ENCODE assay signal across 30 cellular contexts in the genomic region with DNA sequence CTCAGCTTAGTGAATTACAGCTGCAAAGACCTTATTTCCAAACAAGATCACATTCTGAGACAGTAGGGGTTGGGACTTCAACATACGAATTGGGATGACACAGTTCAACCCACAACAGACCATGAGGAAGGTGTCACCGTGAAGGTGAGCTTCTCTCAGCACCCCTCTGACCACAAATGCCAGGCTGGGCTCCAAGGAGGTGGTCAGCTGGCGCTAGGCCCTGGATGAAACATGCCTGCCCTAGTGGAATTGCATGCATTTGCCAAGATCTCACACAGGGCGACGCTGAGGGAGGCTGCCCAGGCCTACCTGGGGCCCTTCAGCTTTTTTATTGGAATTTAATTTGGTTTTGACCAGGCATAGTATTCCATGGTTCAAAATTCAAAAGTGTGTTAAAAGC. TPM values are rescaled to one million over a fixed set of nuclear protein-coding genes. Genes with fewer than 3 reads are reported as not detected.
"Had no signal": no experiment of that assay in that cellular context is flagged by ENCODE, and none has a peak within 500 bp of the region (broad histone marks: within the 10 kb centered on the region; RNA-seq: fewer than 3 reads in every experiment).

No MANE protein-coding gene starts in this region.

- H3K27me3 ChIP-seq: dorsolateral prefrontal cortex, right atrium auricular region, testis had no signal

- H2AFZ ChIP-seq: parathyroid adenoma had no signal

- H3K9ac ChIP-seq: parathyroid adenoma had no signal

- ATAC-seq: gastrocnemius medialis; left lobe of liver; mucosa of descending colon; natural killer cell treated with Interleukin-12 subunit alpha and Interleukin-12 subunit beta and Interleukin-15 and Interleukin-18, amount 100 ng/mL, for 72 hours; sciatic nerve; stimulated activated memory B cell treated with anti-CD40 and anti-IgM and Interleukin-4, amounts not matched to agents 10 μg/mL and 1 μg/mL and 100 μg/mL, for 72 hours; stimulated activated naive CD8-positive, alpha-beta T cell treated with anti-CD3 and anti-CD28 coated beads, Interleukin-15, Interleukin-2, amounts not matched to agents 100 U/mL and 50 U/mL, for 24 hours had no signal

- H3K4me1 ChIP-seq: prostate gland, testis had no signal

- DNase-seq: dorsolateral prefrontal cortex; effector CD4-positive, alpha-beta T cell; foreskin fibroblast; gastrocnemius medialis; mesenchymal stem cell; mucosa of descending colon; naive B cell; stimulated activated CD4-positive, alpha-beta T cell treated with anti-CD3 and anti-CD28 coated beads, Interleukin-4, amount 100 ng/mL, for 4 hours; stimulated activated naive CD8-positive, alpha-beta T cell treated with anti-CD3 and anti-CD28 coated beads, Interleukin-15, Interleukin-2, amounts not matched to agents 100 U/mL and 50 U/mL, for 24 hours; substantia nigra; testis had no signal

- H3K4me3 ChIP-seq: dorsolateral prefrontal cortex, gastrocnemius medialis, mucosa of descending colon, prostate gland, right atrium auricular region, testis, tibial artery had no signal

- H3K9me3 ChIP-seq: gastrocnemius medialis, mucosa of descending colon, neutrophil, prostate gland, right atrium auricular region, testis, tibial artery had no signal

- FAIRE-seq: colon, keratinocyte had no signal

- H3K27ac ChIP-seq: dorsolateral prefrontal cortex, gastrocnemius medialis, neutrophil, parathyroid adenoma, prostate gland, right atrium auricular region, testis, tibial artery had no signal

- H3K36me3 ChIP-seq: gastrocnemius medialis, neutrophil, prostate gland, right atrium auricular region, tibial artery had no signal

RNA-seq across cellular contexts. Expression of a gene that starts 1.8 kb away (rescaled TPM):
- total RNA-seq: gastrocnemius medialis; glomerular endothelial cell; left lobe of liver; lower leg skin; lung microvascular endothelial cell; mesothelial cell of epicardium; mucosa of descending colon; natural killer cell treated with Interleukin-12 subunit alpha and Interleukin-12 subunit beta and Interleukin-15 and Interleukin-18, amount 100 ng/mL, for 72 hours; omental fat pad; right atrium auricular region; skeletal muscle tissue; urinary bladder had no signal
- polyA plus RNA-seq: esophagus, keratinocyte, urinary bladder had no signal
